In the genomic region with DNA sequence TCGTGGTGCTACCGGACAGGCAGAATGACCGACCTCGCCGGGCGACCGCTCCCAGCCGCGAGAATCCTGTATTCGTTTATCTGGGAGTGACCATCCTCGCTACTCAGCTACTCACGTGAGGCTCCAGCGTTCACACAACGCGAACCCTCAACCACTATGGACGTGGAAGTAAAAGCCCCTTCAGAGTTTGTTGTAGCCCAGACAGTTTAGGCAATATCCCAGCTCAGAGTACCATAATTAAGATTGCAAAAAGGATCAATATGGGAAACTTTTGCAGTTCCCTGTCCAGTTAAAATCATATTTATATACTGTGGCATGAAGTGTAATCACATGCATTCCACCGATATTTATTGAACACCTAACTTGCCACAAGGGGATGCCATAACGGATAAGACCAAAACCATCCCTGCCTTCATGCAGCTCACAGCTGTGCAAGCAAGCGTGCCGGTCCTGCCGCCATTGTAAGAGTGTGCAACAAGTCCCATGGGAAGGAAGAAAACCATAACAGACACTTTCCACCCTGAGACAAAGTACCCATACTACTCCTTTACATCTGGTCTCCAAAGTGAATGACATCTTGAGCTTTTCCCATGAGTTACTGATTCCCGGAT, we compare ENCODE assay signal across 8 cellular contexts. TPM values are rescaled to one million over a fixed set of nuclear protein-coding genes. Genes with fewer than 3 reads are reported as not detected.
DNase-seq lines count a peak whose midpoint lies in the region; ATAC-seq, FAIRE-seq and TF ChIP-seq lines count a peak whose summit lies in the region.

No MANE protein-coding gene starts in this region.

- H3K36me3 ChIP-seq in CD8-positive, alpha-beta T cell (ENCODE audit: insufficient read depth, low read length), result no peaks in the 10 kb centered on the region
- peaks cover 21% of the 10 kb centered on the region for H3K36me3 ChIP-seq in OCI-LY7 (ENCODE audit: insufficient read depth, low read length)
- no peaks in the 10 kb centered on the region for H3K36me3 ChIP-seq in muscle layer of colon (ENCODE audit: insufficient read depth, low read length)

- H3K4me3 Mint-ChIP-seq in CD8-positive, alpha-beta T cell, result peak overlapping the region; percentile 88
- peak overlapping the region; percentile 80 for H3K4me3 Mint-ChIP-seq in central memory CD8-positive, alpha-beta T cell

- BruUV-seq in OCI-LY7 (replicated peaks; lab: Mats Ljungman, UMichigan), result no TSS peak

- H3K4me1 Mint-ChIP-seq in CD8-positive, alpha-beta T cell (ENCODE audit: low read depth), result peaks cover 35% of the 10 kb centered on the region
- H3K4me1 Mint-ChIP-seq in central memory CD8-positive, alpha-beta T cell, result peaks cover 25% of the 10 kb centered on the region

- peak overlapping the region; percentile 93 for H3K27ac Mint-ChIP-seq in CD8-positive, alpha-beta T cell
- peak overlapping the region; percentile 92 for H3K27ac Mint-ChIP-seq in central memory CD8-positive, alpha-beta T cell (ENCODE audit: low read depth)

- H3K9me2 ChIP-seq in OCI-LY7 (ENCODE audit: insufficient read depth, low read length), result no peaks in the 10 kb centered on the region

- FAIRE-seq in H54 (lab: Jason Lieb, UNC), result peak; percentile 55

- peak overlapping the region; percentile 63 for H3K27ac ChIP-seq in CD8-positive, alpha-beta T cell (ENCODE audit: low read depth, low read length)
- H3K27ac ChIP-seq in OCI-LY7 (ENCODE audit: low read depth, low read length, poor library complexity, severe bottlenecking) (no peak overlapping the region), muscle layer of colon (ENCODE audit: low read depth, low read length) (peak overlapping the region; percentile 55)

- no peak for TF ChIP-seq CTCF in CD8-positive, alpha-beta T cell (IDR thresholded peaks at IDR 0.05)
- TF ChIP-seq CTCF in OCI-LY7 (conservative IDR thresholded peaks at IDR 0.05; ENCODE audit: low read length), result peak; percentile 62

- H3K4me3 ChIP-seq in CD8-positive, alpha-beta T cell (ENCODE audit: low read depth, low read length), result peak overlapping the region; percentile 97
- H3K4me3 ChIP-seq in OCI-LY7 (ENCODE audit: low read depth, low read length, poor library complexity, severe bottlenecking) (peak overlapping the region; percentile 77), muscle layer of colon (ENCODE audit: low read depth in 1 of 2, low read length in 2 of 2) (peak overlapping the region; percentile 73 to 92)

- no peaks in the 10 kb centered on the region for H3K9me3 Mint-ChIP-seq in CD8-positive, alpha-beta T cell
- no peaks in the 10 kb centered on the region for H3K9me3 Mint-ChIP-seq in central memory CD8-positive, alpha-beta T cell

- peaks cover 25% of the 10 kb centered on the region for H3K36me3 Mint-ChIP-seq in CD8-positive, alpha-beta T cell
- H3K36me3 Mint-ChIP-seq in central memory CD8-positive, alpha-beta T cell (ENCODE audit: insufficient read depth), result peaks cover 14% of the 10 kb centered on the region

- peaks cover 33% of the 10 kb centered on the region for H3K79me2 ChIP-seq in OCI-LY7 (ENCODE audit: insufficient read depth, low read depth, low read length)

- no peaks in the 10 kb centered on the region for H3K27me3 Mint-ChIP-seq in CD8-positive, alpha-beta T cell (ENCODE audit: low read depth)
- no peaks in the 10 kb centered on the region for H3K27me3 Mint-ChIP-seq in central memory CD8-positive, alpha-beta T cell

- peak overlapping the region; percentile 2 for H3K9ac ChIP-seq in muscle layer of colon (ENCODE audit: low read length)

- peak overlapping the region; percentile 74 for H3K4me2 ChIP-seq in OCI-LY7 (ENCODE audit: low read length)

- no peak for ATAC-seq in CD8-positive, alpha-beta T cell
- no peak for ATAC-seq in central memory CD8-positive, alpha-beta T cell (replicated peaks; ENCODE audit: extremely low read depth, poor library complexity, severe bottlenecking)
- ATAC-seq in GM18520 (IDR thresholded peaks at IDR 0.05; ENCODE audit: unreplicated experiment) (no peak), HG03571 (IDR thresholded peaks at IDR 0.05; ENCODE audit: unreplicated experiment) (no peak), GM19351 (IDR thresholded peaks at IDR 0.05; ENCODE audit: unreplicated experiment) (no peak)

- peak overlapping the region; percentile 91 for H2AFZ ChIP-seq in OCI-LY7 (ENCODE audit: low read length)

- H4K20me1 ChIP-seq in OCI-LY7 (ENCODE audit: insufficient read depth, low read length), result peaks cover 3% of the 10 kb centered on the region; the same call in 1 of the 2 replicates

- DNase-seq in CD8-positive, alpha-beta T cell, result peak in 1 of 7 experiments; percentile 9
- peak; percentile 10 for DNase-seq in H54 (ENCODE audit: insufficient read length, low spot score)
- DNase-seq in OCI-LY7 (ENCODE audit: low spot score), result peak; percentile 39
- DNase-seq in central memory CD8-positive, alpha-beta T cell (ENCODE audit: low spot score in 2 of 2), result no peak

- H3K27me3 ChIP-seq in CD8-positive, alpha-beta T cell (ENCODE audit: insufficient read depth, low read length), result no peaks in the 10 kb centered on the region
- no peaks in the 10 kb centered on the region for H3K27me3 ChIP-seq in muscle layer of colon (ENCODE audit: control insufficient read depth in 1 of 2, insufficient read depth in 2 of 2, low read length in 2 of 2)

- TF ChIP-seq POLR2A in H54 (IDR thresholded peaks at IDR 0.05; ENCODE audit: low read depth, low read length), result no peak

- CTCF ChIA-PET in CD8-positive, alpha-beta T cell (lab: Charles Lee), result no interaction called here
- CTCF ChIA-PET in OCI-LY7 (lab: Charles Lee; ENCODE audit: unreplicated experiment), result interaction anchor here (0.8 kb wide), 2 partner anchors 23 to 101 kb away, joined by 3 to 4 read pairs; no protein-coding TSS in a partner anchor

- intact Hi-C loops in CD8-positive, alpha-beta T cell (cut with DNase I, micrococcal nuclease), result loop anchor here (2.0 to 10.0 kb wide), 13 partner anchors 176 to 1561 kb away; a partner anchor contains a TSS
- intact Hi-C loops in OCI-LY7 (cut with micrococcal nuclease; ENCODE audit: unreplicated experiment), result loop anchor here (2.0 kb wide), 2 partner anchors 106 to 116 kb away; a partner anchor contains a TSS

- peaks cover 28% of the 10 kb centered on the region for H3K4me1 ChIP-seq in CD8-positive, alpha-beta T cell (ENCODE audit: insufficient read depth, low read length)
- H3K4me1 ChIP-seq in OCI-LY7 (ENCODE audit: insufficient read depth, low read length, poor library complexity, severe bottlenecking) (peaks cover 29% of the 10 kb centered on the region), muscle layer of colon (ENCODE audit: insufficient read depth, low read length) (peaks cover 29% of the 10 kb centered on the region)

- no peaks in the 10 kb centered on the region for H3K9me3 ChIP-seq in CD8-positive, alpha-beta T cell (ENCODE audit: low read length)
- no peaks in the 10 kb centered on the region for H3K9me3 ChIP-seq in OCI-LY7 (ENCODE audit: low read length)
- H3K9me3 ChIP-seq in muscle layer of colon (ENCODE audit: low read length), result no peaks in the 10 kb centered on the region

- POLR2A ChIA-PET in CD8-positive, alpha-beta T cell (lab: Charles Lee), result interaction anchor here (1.2 to 1.4 kb wide), 2 partner anchors 116 to 309 kb away, joined by 8 to 12 read pairs; a partner anchor contains a TSS
- POLR2A ChIA-PET in OCI-LY7 (lab: Charles Lee), result interaction anchor here (0.7 to 1.3 kb wide), 5 partner anchors 8 to 103 kb away, joined by 3 to 8 read pairs (median 4); no protein-coding TSS in a partner anchor

RNA-seq across cellular contexts. Expression of a gene that starts 0.9 kb away (rescaled TPM):
- 100 to 1,000 TPM; 143 to 153 TPM for total RNA-seq in CD8-positive, alpha-beta T cell
- 49.1 and 58.3 TPM in 2 replicates for total RNA-seq in OCI-LY7 (2014; rRNA removed; shearing (Covaris generic))
- total RNA-seq in OCI-LY7 (2022), result 91.2 and 94.1 TPM in 2 replicates

Comparison
In these comparisons a context has a peak if more than half of its experiments do, and no peak if none do; other contexts are left out.
1. DNase-seq: peak in H54 (single experiment) and OCI-LY7 (single experiment); none in central memory CD8-positive, alpha-beta T cell (0 of 2).
2. Peak in every context shown above with its lines, with median percentiles within 50 percentile points of each other: H3K4me3 ChIP-seq.